Comparison of ENCODE assay signal across 30 cellular contexts in genomic region chr1:119007343-119007671, GRCh38. TPM values are rescaled to one million over a fixed set of nuclear protein-coding genes. Genes with fewer than 3 reads are reported as not detected.
DNase-seq lines count a peak whose midpoint lies in the region; ATAC-seq and TF ChIP-seq lines count a peak whose summit lies in the region.
"Had no signal": no experiment of that assay in that cellular context is flagged by ENCODE, and none has a peak within 500 bp of the region (broad histone marks: within the 10 kb centered on the region; RNA-seq: fewer than 3 reads in every experiment).

No MANE protein-coding gene starts in this region.

- H3K27me3 Mint-ChIP-seq in activated T-helper 1 cell treated with anti-CD3 and anti-CD28 coated beads, Interleukin-12 subunit alpha, Interleukin-12 subunit beta, Interleukin-2, Interleukin-4 antibody, amounts not matched to agents 30 ng/mL and 10 ng/mL and 1 ng/mL, durations not matched to agents 14 hours and 24 hours and 36 hours (ENCODE audit: insufficient read depth): peaks cover 56% of the 10 kb centered on the region

- DNase-seq in GM10266 (ENCODE audit: extremely low spot score) (peak; percentile 23), NCI-H748 (lab: John Stamatoyannopoulos, UW; ENCODE audit: unreplicated experiment) (peak; percentile 57), hepatocyte (ENCODE audit: low spot score) (no peak), trophoblast cell (no peak), MM.1S (no peak)
- no peak for DNase-seq in activated CD8-positive, alpha-beta memory T cell treated with anti-CD3 and anti-CD28 coated beads, Interleukin-2, amount 50 U/mL, for 48 hours
- no peak for DNase-seq in activated T-helper 1 cell treated with anti-CD3 and anti-CD28 coated beads, Interleukin-12 subunit alpha, Interleukin-12 subunit beta, Interleukin-2, Interleukin-4 antibody, amounts not matched to agents 30 ng/mL and 10 ng/mL and 1 ng/mL, durations not matched to agents 14 hours and 24 hours and 36 hours (ENCODE audit: low spot score)
- DNase-seq: ACHN; activated CD4-positive, alpha-beta T cell treated with anti-CD3 and anti-CD28 coated beads for 1 hour; activated CD8-positive, alpha-beta T cell treated with anti-CD3 and anti-CD28 coated beads, Interleukin-2, amount 10 ng/mL, durations not matched to agents 7 days and 5 days; activated gamma-delta T cell treated with Interleukin-2 at 50 U/mL for 16 hours; activated T-cell treated with anti-CD3 and anti-CD28 coated beads, Interleukin-2, amount 50 U/mL, for 24 hours; dorsolateral prefrontal cortex; kidney; NCI-H1436 treated with DMSO at 0.1 percent for 48 hours; NCI-H774; small intestine; stimulated activated CD4-positive, alpha-beta T cell treated with anti-CD3 and anti-CD28 coated beads, Interleukin-1b, Interleukin-23, amount 100 ng/mL, for 48 hours; stimulated activated CD8-positive, alpha-beta memory T cell treated with anti-CD3 and anti-CD28 coated beads, Interleukin-4, amount 100 ng/mL, for 48 hours; stimulated activated naive CD8-positive, alpha-beta T cell treated with anti-CD3 and anti-CD28 coated beads, Interleukin-15, amount 100 ng/mL, for 72 hours; T-helper 1 cell; transverse colon had no signal

- H4K12ac ChIP-seq in trophoblast cell (ENCODE audit: low read depth, low read length): no peak overlapping the region

- H3K9me3 ChIP-seq in hepatocyte (ENCODE audit: low read depth) (no peaks in the 10 kb centered on the region), trophoblast cell (ENCODE audit: insufficient read depth, low read depth, low read length) (peaks cover 7% of the 10 kb centered on the region), MM.1S (replicated peaks; ENCODE audit: insufficient read depth, low read length) (no peaks in the 10 kb centered on the region)
- H3K9me3 ChIP-seq: SJSA1, transverse colon had no signal

- H3K36me3 Mint-ChIP-seq in activated T-helper 1 cell treated with anti-CD3 and anti-CD28 coated beads, Interleukin-12 subunit alpha, Interleukin-12 subunit beta, Interleukin-2, Interleukin-4 antibody, amounts not matched to agents 30 ng/mL and 10 ng/mL and 1 ng/mL, durations not matched to agents 14 hours and 24 hours and 36 hours (ENCODE audit: low read depth): peaks cover 4% of the 10 kb centered on the region

- H4K8ac ChIP-seq in trophoblast cell (ENCODE audit: low read depth, low read length): peak overlapping the region; percentile 54

- peak overlapping the region; percentile 24 for H2AK5ac ChIP-seq in trophoblast cell (ENCODE audit: low read length)

- peaks cover 9% of the 10 kb centered on the region for H3K4me1 Mint-ChIP-seq in activated T-helper 1 cell treated with anti-CD3 and anti-CD28 coated beads, Interleukin-12 subunit alpha, Interleukin-12 subunit beta, Interleukin-2, Interleukin-4 antibody, amounts not matched to agents 30 ng/mL and 10 ng/mL and 1 ng/mL, durations not matched to agents 14 hours and 24 hours and 36 hours (ENCODE audit: low read depth)

- WGBS in hepatocyte (ENCODE audit: low lambda C conversion rate, missing lambda C conversion rate): 45% methylated on average over 23 of the region's 23 CpGs
- no CpG with 5 or more reads among the region's 23 CpGs for WGBS in trophoblast cell (ENCODE audit: extremely low coverage, insufficient coverage, insufficient read length)

- H3K9me3 Mint-ChIP-seq in activated T-helper 1 cell treated with anti-CD3 and anti-CD28 coated beads, Interleukin-12 subunit alpha, Interleukin-12 subunit beta, Interleukin-2, Interleukin-4 antibody, amounts not matched to agents 30 ng/mL and 10 ng/mL and 1 ng/mL, durations not matched to agents 14 hours and 24 hours and 36 hours: peaks cover 4% of the 10 kb centered on the region
- H3K9me3 Mint-ChIP-seq: neural crest cell had no signal

- H3K27ac Mint-ChIP-seq in activated T-helper 1 cell treated with anti-CD3 and anti-CD28 coated beads, Interleukin-12 subunit alpha, Interleukin-12 subunit beta, Interleukin-2, Interleukin-4 antibody, amounts not matched to agents 30 ng/mL and 10 ng/mL and 1 ng/mL, durations not matched to agents 14 hours and 24 hours and 36 hours: no peak overlapping the region
- H3K27ac Mint-ChIP-seq: activated T-cell treated with anti-CD3 and anti-CD28 coated beads, Interleukin-2, amount 50 U/mL, for 24 hours had no signal

- peak overlapping the region; percentile 41 for H2BK120ac ChIP-seq in trophoblast cell (ENCODE audit: insufficient read depth, low read length, poor library complexity)

- H3K79me2 ChIP-seq in hepatocyte (no peaks in the 10 kb centered on the region), trophoblast cell (ENCODE audit: control insufficient read depth, insufficient read depth, low read length, poor library complexity) (peaks cover 2% of the 10 kb centered on the region), MM.1S (ENCODE audit: low read length) (no peaks in the 10 kb centered on the region)

- peaks cover 77% of the 10 kb centered on the region for H3K27me3 ChIP-seq in hepatocyte
- peaks cover 43% of the 10 kb centered on the region for H3K27me3 ChIP-seq in trophoblast cell (ENCODE audit: insufficient read depth, low read length)
- no peaks in the 10 kb centered on the region for H3K27me3 ChIP-seq in MM.1S (replicated peaks; ENCODE audit: insufficient read depth, low read length)
- H3K27me3 ChIP-seq: BLaER1 treated with 17β-estradiol and CSF1 and Interleukin-3, amounts not matched to agents 10 nM and 100 nM; SJSA1 had no signal

- intact Hi-C loops in activated T-helper 1 cell treated with anti-CD3 and anti-CD28 coated beads, Interleukin-12 subunit alpha, Interleukin-12 subunit beta, Interleukin-2, Interleukin-4 antibody, amounts not matched to agents 30 ng/mL and 10 ng/mL and 1 ng/mL, durations not matched to agents 14 hours and 24 hours and 36 hours (cut with micrococcal nuclease): no loop called here

- H3K4ac ChIP-seq in trophoblast cell (ENCODE audit: low read depth, low read length): no peak overlapping the region

- H3K4me3 ChIP-seq in hepatocyte (no peak overlapping the region), trophoblast cell (ENCODE audit: low read depth, low read length) (no peak overlapping the region), MM.1S (ENCODE audit: low read length) (no peak overlapping the region)
- H3K4me3 ChIP-seq: BLaER1 treated with 17β-estradiol and CSF1 and Interleukin-3, amounts not matched to agents 10 nM and 100 nM; lung; SJSA1 had no signal

- H3F3A ChIP-seq in MM.1S (ENCODE audit: insufficient read depth, low read length): no peaks in the 10 kb centered on the region

- H3K36me3 ChIP-seq in hepatocyte (replicated peaks; ENCODE audit: insufficient read depth, low read depth) (no peaks in the 10 kb centered on the region), trophoblast cell (ENCODE audit: control insufficient read depth in 1 of 2, insufficient read depth in 2 of 2, low read length in 2 of 2) (no peaks in the 10 kb centered on the region), MM.1S (replicated peaks; ENCODE audit: insufficient read depth, low read length) (no peaks in the 10 kb centered on the region)
- H3K36me3 ChIP-seq: SJSA1, transverse colon had no signal

- no peaks in the 10 kb centered on the region for H3K4me1 ChIP-seq in hepatocyte (ENCODE audit: insufficient read depth)
- peaks cover 22 to 23% of the 10 kb centered on the region in 2 experiments for H3K4me1 ChIP-seq in trophoblast cell (ENCODE audit: control insufficient read depth in 1 of 2, insufficient read depth in 2 of 2, low read length in 2 of 2)
- no peaks in the 10 kb centered on the region for H3K4me1 ChIP-seq in MM.1S (ENCODE audit: low read length)

- no peak overlapping the region for H3K9ac ChIP-seq in trophoblast cell (ENCODE audit: low read length)
- no peak overlapping the region for H3K9ac ChIP-seq in MM.1S (ENCODE audit: low read length)
- H3K9ac ChIP-seq: BLaER1 treated with 17β-estradiol and CSF1 and Interleukin-3, amounts not matched to agents 10 nM and 100 nM had no signal

- no peak overlapping the region for H3K23ac ChIP-seq in trophoblast cell (ENCODE audit: low read length)

- no peak overlapping the region for H3K14ac ChIP-seq in trophoblast cell (ENCODE audit: low read length)

- peak overlapping the region; percentile 23 for H2BK12ac ChIP-seq in trophoblast cell (ENCODE audit: low read length)

- H3K4me2 ChIP-seq in hepatocyte (peak overlapping the region; percentile 70), trophoblast cell (ENCODE audit: low read length) (peak overlapping the region; percentile 58), MM.1S (ENCODE audit: low read depth, low read length) (no peak overlapping the region)
- H3K4me2 ChIP-seq: BLaER1 treated with 17β-estradiol and CSF1 and Interleukin-3, amounts not matched to agents 10 nM and 100 nM had no signal

- H3K9me2 ChIP-seq in hepatocyte (replicated peaks; ENCODE audit: insufficient read depth) (no peaks in the 10 kb centered on the region), MM.1S (replicated peaks; ENCODE audit: insufficient read depth, low read length) (no peaks in the 10 kb centered on the region)

- ATAC-seq in GM19328 (IDR thresholded peaks at IDR 0.05; ENCODE audit: unreplicated experiment): no peak
- ATAC-seq: activated CD8-positive, alpha-beta T cell treated with anti-CD3 and anti-CD28 coated beads, Interleukin-2, amount 10 ng/mL, durations not matched to agents 7 days and 5 days; HCT116 had no signal

- no peak overlapping the region for H3K4me3 Mint-ChIP-seq in activated T-helper 1 cell treated with anti-CD3 and anti-CD28 coated beads, Interleukin-12 subunit alpha, Interleukin-12 subunit beta, Interleukin-2, Interleukin-4 antibody, amounts not matched to agents 30 ng/mL and 10 ng/mL and 1 ng/mL, durations not matched to agents 14 hours and 24 hours and 36 hours
- H3K4me3 Mint-ChIP-seq: activated T-cell treated with anti-CD3 and anti-CD28 coated beads, Interleukin-2, amount 50 U/mL, for 24 hours; central memory CD8-positive, alpha-beta T cell; neural crest cell; stimulated activated naive CD8-positive, alpha-beta T cell treated with anti-CD3 and anti-CD28 coated beads, Interleukin-15, amount 100 ng/mL, for 72 hours had no signal

- peaks cover 11% of the 10 kb centered on the region for H3K79me1 ChIP-seq in trophoblast cell (ENCODE audit: low read length)

- no peak overlapping the region for H2BK5ac ChIP-seq in trophoblast cell (ENCODE audit: low read depth, low read length, poor library complexity)

- no peak overlapping the region for H4K91ac ChIP-seq in trophoblast cell (ENCODE audit: low read depth, low read length)

- H3K27ac ChIP-seq in hepatocyte (no peak overlapping the region), trophoblast cell (ENCODE audit: low read depth, low read length) (no peak overlapping the region), MM.1S (ENCODE audit: low read length) (no peak overlapping the region)
- H3K27ac ChIP-seq: BLaER1 treated with 17β-estradiol and CSF1 and Interleukin-3, amounts not matched to agents 10 nM and 100 nM; dorsolateral prefrontal cortex; SJSA1; transverse colon had no signal

- H3K18ac ChIP-seq in trophoblast cell (ENCODE audit: low read length): no peak overlapping the region

- H4K20me1 ChIP-seq in hepatocyte (ENCODE audit: insufficient read depth, poor library complexity, severe bottlenecking) (no peaks in the 10 kb centered on the region), MM.1S (ENCODE audit: insufficient read depth, low read length) (no peaks in the 10 kb centered on the region)
- H4K20me1 ChIP-seq: BLaER1 treated with 17β-estradiol and CSF1 and Interleukin-3, amounts not matched to agents 10 nM and 100 nM had no signal

- TF ChIP-seq CTCF in GM10266 (IDR thresholded peaks at IDR 0.05; ENCODE audit: control insufficient read depth, insufficient read depth, low read depth, missing control alignments) (no peak), hepatocyte (IDR thresholded peaks at IDR 0.05; ENCODE audit: poor library complexity) (no peak), MM.1S (IDR thresholded peaks at IDR 0.05; ENCODE audit: low read length) (no peak)

- H2AFZ ChIP-seq in hepatocyte (no peak overlapping the region), trophoblast cell (ENCODE audit: insufficient read depth, low read length, poor library complexity) (no peak overlapping the region), MM.1S (ENCODE audit: low read length) (no peak overlapping the region)

RNA-seq across cellular contexts. Expression of gene TBX15, which starts 19.2 kb away (rescaled TPM):
- 3.8 and 5.1 TPM in 2 replicates for total RNA-seq in hepatocyte
- polyA plus RNA-seq in hepatocyte: 1.6 and 1.9 TPM in 2 replicates
- polyA plus RNA-seq in trophoblast cell (2013): 0.83 and 1.0 TPM in 2 replicates
- not detected in 2 replicates for total RNA-seq in activated T-helper 1 cell treated with anti-CD3 and anti-CD28 coated beads, Interleukin-12 subunit alpha, Interleukin-12 subunit beta, Interleukin-2, Interleukin-4 antibody, amounts not matched to agents 30 ng/mL and 10 ng/mL and 1 ng/mL, durations not matched to agents 14 hours and 24 hours and 36 hours
- total RNA-seq: activated CD8-positive, alpha-beta T cell treated with anti-CD3 and anti-CD28 coated beads, Interleukin-2, amount 10 ng/mL, durations not matched to agents 7 days and 5 days; glomerular endothelial cell had no signal

Comparison
In these comparisons a context has a peak if more than half of its experiments do, and no peak if none do; other contexts are left out.
1. DNase-seq: peak in GM10266 (single experiment) and NCI-H748 (single experiment); none in hepatocyte (single experiment), trophoblast cell (0 of 2), activated CD8-positive, alpha-beta memory T cell treated with anti-CD3 and anti-CD28 coated beads, Interleukin-2, amount 50 U/mL, for 48 hours (single experiment), activated T-helper 1 cell treated with anti-CD3 and anti-CD28 coated beads, Interleukin-12 subunit alpha, Interleukin-12 subunit beta, Interleukin-2, Interleukin-4 antibody, amounts not matched to agents 30 ng/mL and 10 ng/mL and 1 ng/mL, durations not matched to agents 14 hours and 24 hours and 36 hours (single experiment) and MM.1S (single experiment).